33 cellular contexts compared by ENCODE assay signal in genomic region chr3:90221900-90222299, GRCh38.
"Had no signal": no experiment of that assay in that cellular context is flagged by ENCODE, and none has a peak within 500 bp of the region (broad histone marks: within the 10 kb centered on the region; RNA-seq: fewer than 3 reads in every experiment).

No MANE protein-coding gene starts in this region.

- H3K4me3 ChIP-seq: adrenal gland, breast epithelium, cardiac muscle cell, colonic mucosa, esophagus squamous epithelium, gastrocnemius medialis, heart right ventricle had no signal

- ATAC-seq: activated CD4-positive, CD25-positive, alpha-beta regulatory T cell treated with anti-CD3 and anti-CD28 coated beads, Interleukin-2, amount 50 U/mL, for 24 hours; activated CD8-positive, alpha-beta T cell treated with anti-CD3 and anti-CD28 coated beads for 36 hours; activated naive CD8-positive, alpha-beta T cell treated with anti-CD3 and anti-CD28 coated beads, Interleukin-2, amount 50 U/mL, for 24 hours; activated T-cell treated with anti-CD3 and anti-CD28 coated beads, Interleukin-2, amount 50 U/mL, for 4 hours; activated T-helper 17 cell treated with anti-CD3 and anti-CD28 coated beads, Interleukin-2, amount 50 U/mL, for 72 hours; gastrocnemius medialis; heart right ventricle; T-helper 17 cell had no signal

- H3K9me3 ChIP-seq: adrenal gland, colonic mucosa, gastrocnemius medialis had no signal

- H3K36me3 ChIP-seq: adrenal gland, breast epithelium, cardiac muscle cell, colonic mucosa, esophagus squamous epithelium, gastrocnemius medialis, heart right ventricle, WERI-Rb-1 had no signal

- H3K27ac ChIP-seq: adrenal gland, breast epithelium, cardiac muscle cell, colonic mucosa, epithelial cell of prostate, esophagus squamous epithelium, gastrocnemius medialis, heart right ventricle, WERI-Rb-1 had no signal

- DNase-seq: activated B cell treated with CpG ODN at 0.5 μM for 24 hours; activated CD4-positive, alpha-beta T cell treated with anti-CD3 and anti-CD28 coated beads for 48 hours; activated CD4-positive, alpha-beta T cell treated with anti-CD3 and anti-CD28 coated beads, Interleukin-2, amount 50 U/mL, for 1 hour; activated CD4-positive, alpha-beta T cell treated with anti-CD3 and anti-CD28 coated beads, Interleukin-2, amount 50 U/mL, for 48 hours; activated CD8-positive, alpha-beta memory T cell treated with anti-CD3 and anti-CD28 coated beads for 24 hours; activated CD8-positive, alpha-beta T cell treated with anti-CD3 and anti-CD28 coated beads for 36 hours; activated effector memory CD4-positive, alpha-beta T cell treated with Interleukin-2 at 50 U/mL for 16 hours; activated gamma-delta T cell treated with Interleukin-2 at 50 U/mL for 16 hours; activated naive CD4-positive, alpha-beta T cell treated with anti-CD3 and anti-CD28 coated beads for 36 hours; activated naive CD8-positive, alpha-beta T cell treated with anti-CD3 and anti-CD28 coated beads for 36 hours; activated naive CD8-positive, alpha-beta T cell treated with anti-CD3 and anti-CD28 coated beads, Interleukin-2, amount 50 U/mL, for 24 hours; activated T-cell treated with anti-CD3 and anti-CD28 coated beads, Interleukin-2, amount 50 U/mL, for 4 hours; adrenal gland; amygdala; aorta; central memory CD4-positive, alpha-beta T cell; cerebellar nuclear complex; colonic mucosa; effector CD8-positive, alpha-beta T cell; esophagus squamous epithelium; gastrocnemius medialis; heart right ventricle; T-helper 1 cell; T-helper 17 cell; T1000; WERI-Rb-1 had no signal

- H3K27me3 ChIP-seq: adrenal gland, breast epithelium, cardiac muscle cell, colonic mucosa, esophagus squamous epithelium, gastrocnemius medialis, heart right ventricle had no signal

- FAIRE-seq: endometrium, endothelial cell of umbilical vein had no signal

- H3K4me1 ChIP-seq: adrenal gland, breast epithelium, colonic mucosa, esophagus squamous epithelium, gastrocnemius medialis, heart right ventricle had no signal
